8 cellular contexts compared by ENCODE assay signal in the genomic region with DNA sequence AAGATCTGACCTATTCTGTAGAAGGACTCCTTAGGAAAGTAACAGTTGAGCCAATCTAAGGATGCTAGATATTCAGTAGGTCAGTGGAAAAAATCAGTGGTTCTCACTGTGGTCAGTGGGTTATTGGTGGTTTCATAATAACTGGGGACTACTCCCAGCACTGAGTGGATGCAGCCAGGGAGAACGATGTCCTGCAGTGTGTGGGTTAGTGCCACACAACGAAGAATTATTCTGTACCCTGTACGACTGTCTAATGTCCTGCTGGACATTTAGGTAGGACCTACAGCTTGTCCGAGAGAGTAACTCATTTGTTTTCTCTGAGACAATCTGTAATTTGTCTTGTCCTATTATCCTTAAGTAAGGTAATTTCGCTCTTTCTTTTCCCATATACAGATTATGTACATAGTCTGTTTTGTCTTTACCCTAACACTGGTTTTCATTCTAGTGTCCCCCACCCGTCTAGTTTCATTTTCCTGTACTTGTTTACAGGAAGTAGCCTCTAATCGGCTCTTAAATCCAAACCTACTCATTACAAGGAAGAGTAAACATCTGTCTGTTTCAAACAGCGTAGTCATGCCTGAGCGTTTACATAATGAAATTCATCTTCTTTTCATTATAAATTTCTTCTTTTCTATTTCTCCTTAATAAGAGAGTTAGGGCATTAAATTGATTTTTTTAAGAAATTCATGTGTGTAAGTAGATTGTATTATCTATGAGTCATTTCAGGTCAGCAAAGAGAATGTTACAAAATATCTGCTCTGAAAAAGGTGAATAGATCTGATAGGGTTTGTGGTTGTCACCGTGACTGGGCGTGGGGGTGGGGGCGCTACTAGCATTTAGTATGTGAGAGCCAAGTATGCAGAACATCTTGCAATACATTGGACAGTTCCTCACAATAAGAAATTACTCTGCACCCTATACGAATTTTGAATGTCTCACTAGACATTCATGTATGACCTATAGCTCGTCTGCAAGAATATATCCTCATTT.
DNase-seq lines count a peak whose midpoint lies in the region; ATAC-seq lines count a peak whose summit lies in the region.

No MANE protein-coding gene starts in this region.

- DNase-seq in NCI-H2196 (lab: John Stamatoyannopoulos, UW; ENCODE audit: unreplicated experiment): peak; percentile 22
- no peak for DNase-seq in NCI-H2196 treated with DMSO at 0.1 percent for 48 hours (lab: John Stamatoyannopoulos, UW; ENCODE audit: unreplicated experiment)
- DNase-seq in activated CD4-positive, alpha-beta T cell treated with anti-CD3 and anti-CD28 coated beads for 24 hours (ENCODE audit: low read depth in 2 of 2): peak; percentile 44 to 47
- DNase-seq in effector CD8-positive, alpha-beta T cell (lab: John Stamatoyannopoulos, UW): peak; percentile 24
- DNase-seq in stimulated activated CD8-positive, alpha-beta memory T cell treated with anti-CD3 and anti-CD28 coated beads, Interleukin-7, amount 100 ng/mL, for 4 hours (ENCODE audit: low read depth in 2 of 2): peak; percentile 72 to 73
- no peak for DNase-seq in NCI-H1048 (lab: John Stamatoyannopoulos, UW)

- ATAC-seq in HG03039 (IDR thresholded peaks at IDR 0.05; ENCODE audit: unreplicated experiment) (no peak), HG03442 (IDR thresholded peaks at IDR 0.05; ENCODE audit: unreplicated experiment) (no peak)

Comparison
In these comparisons a context has a peak if more than half of its experiments do, and no peak if none do; other contexts are left out.
1. DNase-seq: peak in NCI-H2196 (single experiment), activated CD4-positive, alpha-beta T cell treated with anti-CD3 and anti-CD28 coated beads for 24 hours (2 of 2), effector CD8-positive, alpha-beta T cell (single experiment) and stimulated activated CD8-positive, alpha-beta memory T cell treated with anti-CD3 and anti-CD28 coated beads, Interleukin-7, amount 100 ng/mL, for 4 hours (2 of 2); none in NCI-H2196 treated with DMSO at 0.1 percent for 48 hours (single experiment) and NCI-H1048 (single experiment).